ENCODE assay signal across 28 cellular contexts in the genomic region with DNA sequence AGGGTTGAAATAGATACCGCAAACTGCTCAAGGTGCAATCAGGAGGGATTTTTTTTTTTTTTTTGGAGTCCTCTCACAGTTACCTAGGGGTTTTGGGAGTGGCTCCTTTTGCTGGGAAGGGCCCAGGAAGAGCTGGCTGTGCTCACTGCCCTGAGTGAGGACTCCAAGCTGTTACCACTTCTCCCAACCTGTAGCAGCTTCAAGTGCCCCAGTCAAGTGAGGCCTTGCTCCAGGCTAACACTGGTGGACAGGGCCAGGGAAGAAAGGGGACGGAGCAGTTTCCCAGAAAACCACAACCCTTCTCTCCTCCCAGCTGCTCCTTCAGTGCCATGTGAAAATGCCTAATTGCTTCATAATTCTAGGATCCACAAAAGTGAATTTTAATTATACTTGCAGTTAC.
"Had no signal": no experiment of that assay in that cellular context is flagged by ENCODE, and none has a peak within 500 bp of the region (broad histone marks: within the 10 kb centered on the region; RNA-seq: fewer than 3 reads in every experiment).

No MANE protein-coding gene starts in this region.

- H3K27ac ChIP-seq: neural progenitor cell, ovary, parathyroid adenoma, psoas muscle, right lobe of liver, sigmoid colon, stomach, thoracic aorta, thyroid gland, tibial nerve, upper lobe of left lung, uterus had no signal

- H3K4me1 Mint-ChIP-seq: stimulated activated effector memory CD8-positive, alpha-beta T cell treated with anti-CD3 and anti-CD28 coated beads, Interleukin-12 subunit alpha, Interleukin-12 subunit beta, amount 100 ng/mL, for 72 hours had no signal

- H3K4me3 Mint-ChIP-seq: natural killer cell; nephron; neural progenitor cell; stimulated activated effector memory CD8-positive, alpha-beta T cell treated with anti-CD3 and anti-CD28 coated beads, Interleukin-12 subunit alpha, Interleukin-12 subunit beta, amount 100 ng/mL, for 72 hours; stimulated activated naive B cell treated with anti-CD40 and anti-IgM and Interleukin-4, amounts not matched to agents 10 μg/mL and 1 μg/mL and 100 μg/mL, for 72 hours; stimulated activated naive CD8-positive, alpha-beta T cell treated with anti-CD3 and anti-CD28 coated beads, Interleukin-15, Interleukin-2, amounts not matched to agents 100 ng/mL and 50 ng/mL, for 24 hours had no signal

- ATAC-seq: natural killer cell; psoas muscle; right cardiac atrium; stimulated activated effector memory CD8-positive, alpha-beta T cell treated with anti-CD3 and anti-CD28 coated beads, Interleukin-12 subunit alpha, Interleukin-12 subunit beta, amount 100 ng/mL, for 72 hours; stimulated activated naive B cell treated with anti-CD40 and anti-IgM and Interleukin-4, amounts not matched to agents 10 μg/mL and 1 μg/mL and 100 μg/mL, for 72 hours had no signal

- H3K4me1 ChIP-seq: neural progenitor cell, right lobe of liver, uterus had no signal

- H3K27me3 ChIP-seq: neural progenitor cell, ovary, right lobe of liver, sigmoid colon, stomach, thyroid gland, tibial nerve, upper lobe of left lung, uterus had no signal

- H3K9me3 Mint-ChIP-seq: natural killer cell; nephron; neural progenitor cell; stimulated activated effector memory CD8-positive, alpha-beta T cell treated with anti-CD3 and anti-CD28 coated beads, Interleukin-12 subunit alpha, Interleukin-12 subunit beta, amount 100 ng/mL, for 72 hours; stimulated activated naive B cell treated with anti-CD40 and anti-IgM and Interleukin-4, amounts not matched to agents 10 μg/mL and 1 μg/mL and 100 μg/mL, for 72 hours; stimulated activated naive CD8-positive, alpha-beta T cell treated with anti-CD3 and anti-CD28 coated beads, Interleukin-15, Interleukin-2, amounts not matched to agents 100 ng/mL and 50 ng/mL, for 24 hours had no signal

- DNase-seq: natural killer cell; occipital lobe; ovary; posterior cingulate gyrus; psoas muscle; right cardiac atrium; right lobe of liver; sigmoid colon; small intestine; stimulated activated CD4-positive, alpha-beta T cell treated with anti-CD3 and anti-CD28 coated beads, Interleukin-15, amount 100 ng/mL, for 24 hours; stimulated activated CD4-positive, alpha-beta T cell treated with anti-CD3 and anti-CD28 coated beads, Interleukin-2, amount 100 ng/mL, for 24 hours; stimulated activated CD4-positive, alpha-beta T cell treated with anti-CD3 and anti-CD28 coated beads, Interleukin-2, amount 100 ng/mL, for 48 hours; stimulated activated CD4-positive, alpha-beta T cell treated with anti-CD3 and anti-CD28 coated beads, Interleukin-4, amount 100 ng/mL, for 24 hours; stimulated activated naive B cell treated with anti-CD40 and anti-IgM and Interleukin-4, amounts not matched to agents 10 μg/mL and 1 μg/mL and 100 μg/mL, for 72 hours; stimulated activated naive CD4-positive, alpha-beta T cell treated with Interleukin-2 at 50 U/mL for 16 hours; stomach; thyroid gland; trophoblast cell; upper lobe of left lung; uterus had no signal

- H3K36me3 ChIP-seq: neural progenitor cell, ovary, sigmoid colon, thyroid gland, uterus had no signal

- H3K9me3 ChIP-seq: ovary, psoas muscle, right lobe of liver, sigmoid colon, stomach, thoracic aorta, thyroid gland, tibial nerve, upper lobe of left lung, uterus had no signal

- H3K27me3 Mint-ChIP-seq: progenitor cell of endocrine pancreas; stimulated activated naive B cell treated with anti-CD40 and anti-IgM and Interleukin-4, amounts not matched to agents 10 μg/mL and 1 μg/mL and 100 μg/mL, for 72 hours; stimulated activated naive CD8-positive, alpha-beta T cell treated with anti-CD3 and anti-CD28 coated beads, Interleukin-15, Interleukin-2, amounts not matched to agents 100 ng/mL and 50 ng/mL, for 24 hours had no signal

- H3K4me3 ChIP-seq: neural progenitor cell, ovary, psoas muscle, right lobe of liver, sigmoid colon, stomach, thoracic aorta, thyroid gland, tibial nerve, upper lobe of left lung, uterus had no signal

- H3K27ac Mint-ChIP-seq: natural killer cell; nephron; neural progenitor cell; progenitor cell of endocrine pancreas; stimulated activated effector memory CD8-positive, alpha-beta T cell treated with anti-CD3 and anti-CD28 coated beads, Interleukin-12 subunit alpha, Interleukin-12 subunit beta, amount 100 ng/mL, for 72 hours; stimulated activated naive B cell treated with anti-CD40 and anti-IgM and Interleukin-4, amounts not matched to agents 10 μg/mL and 1 μg/mL and 100 μg/mL, for 72 hours; stimulated activated naive CD8-positive, alpha-beta T cell treated with anti-CD3 and anti-CD28 coated beads, Interleukin-15, Interleukin-2, amounts not matched to agents 100 ng/mL and 50 ng/mL, for 24 hours had no signal
